ENCODE assay signal across 1 cellular context in genomic region chr1:17125756-17126237, GRCh38.
A peak's percentile ranks its signal among the peaks of the same experiment; 100 is the strongest.
TF ChIP-seq lines count a peak whose summit lies in the region.

No MANE protein-coding gene starts in this region.

TF ChIP-seq in K562, 482 proteins besides CTCF, POLR2A, EP300 and RAD21 (continued from another document and continues in another):
- no peak for TF ChIP-seq CLOCK (CRISPR knock-in tag; IDR thresholded peaks at IDR 0.05; ENCODE audit: borderline replicate concordance)
- no peak for TF ChIP-seq OTX1 (CRISPR knock-in tag; IDR thresholded peaks at IDR 0.05)
- TF ChIP-seq HOMEZ (CRISPR knock-in tag; IDR thresholded peaks at IDR 0.05): no peak
- TF ChIP-seq RHOXF2B (CRISPR knock-in tag; conservative IDR thresholded peaks at IDR 0.05): no peak
- TF ChIP-seq CBFB (CRISPR knock-in tag; IDR thresholded peaks at IDR 0.05): no peak
- TF ChIP-seq ZNF764 (CRISPR knock-in tag; IDR thresholded peaks at IDR 0.05; ENCODE audit: low read depth): no peak
- no peak for TF ChIP-seq GATAD2B (IDR thresholded peaks at IDR 0.05; ENCODE audit: borderline replicate concordance)
- TF ChIP-seq RFX7 (CRISPR knock-in tag; IDR thresholded peaks at IDR 0.05): no peak
- no peak for TF ChIP-seq TAF9B (IDR thresholded peaks at IDR 0.05; ENCODE audit: partially characterized antibody)
- TF ChIP-seq MAFK (IDR thresholded peaks at IDR 0.05; ENCODE audit: low read length): 0 out of 2 replicates have a peak, but pooled peaks have one; percentile 19
- no peak for TF ChIP-seq ARID4B (CRISPR knock-in tag; IDR thresholded peaks at IDR 0.05)
- TF ChIP-seq ZNF184 (CRISPR knock-in tag; IDR thresholded peaks at IDR 0.05): no peak
- TF ChIP-seq ZNF740 (CRISPR knock-in tag; IDR thresholded peaks at IDR 0.05): no peak
- TF ChIP-seq ZNF740 (tag; IDR thresholded peaks at IDR 0.05): no peak
- TF ChIP-seq ZNF696 (CRISPR knock-in tag; conservative IDR thresholded peaks at IDR 0.05): no peak
- no peak for TF ChIP-seq RREB1 (CRISPR knock-in tag; IDR thresholded peaks at IDR 0.05)
- no peak for TF ChIP-seq SAFB (IDR thresholded peaks at IDR 0.05; ENCODE audit: borderline replicate concordance, low read depth, low read length)
- no peak for TF ChIP-seq ZNF655 (CRISPR knock-in tag; IDR thresholded peaks at IDR 0.05)
- no peak for TF ChIP-seq C11orf30 (IDR thresholded peaks at IDR 0.05; ENCODE audit: low read depth)
- no peak for TF ChIP-seq NFYB (IDR thresholded peaks at IDR 0.05; ENCODE audit: extremely low read depth, insufficient read length)
- TF ChIP-seq ZNF76 (CRISPR knock-in tag; IDR thresholded peaks at IDR 0.05; ENCODE audit: borderline replicate concordance): no peak
- TF ChIP-seq DEAF1 (CRISPR knock-in tag; IDR thresholded peaks at IDR 0.05): peak; percentile 92
- no peak for TF ChIP-seq CREB3 (tag; conservative IDR thresholded peaks at IDR 0.05; ENCODE audit: low read depth)
- TF ChIP-seq POLR2H (tag; IDR thresholded peaks at IDR 0.05; ENCODE audit: low read depth): no peak
- peak in 1 of 2 experiments; percentile 50; a peak in 1 of 4 replicates for TF ChIP-seq RCOR1 (IDR thresholded peaks at IDR 0.05; ENCODE audit: borderline replicate concordance in 1 of 2, low read depth in 2 of 2, low read length in 2 of 2)
- no peak for TF ChIP-seq SNAPC5 (CRISPR knock-in tag; IDR thresholded peaks at IDR 0.05)
- no peak for TF ChIP-seq ZNF165 (CRISPR knock-in tag; IDR thresholded peaks at IDR 0.05; ENCODE audit: borderline replicate concordance)
- no peak for TF ChIP-seq HMBOX1 (IDR thresholded peaks at IDR 0.05)
- TF ChIP-seq STAT5B (CRISPR knock-in tag; IDR thresholded peaks at IDR 0.05): no peak
- TF ChIP-seq ZBTB12 (CRISPR knock-in tag; IDR thresholded peaks at IDR 0.05): no peak
- TF ChIP-seq ZNF146 (CRISPR knock-in tag; IDR thresholded peaks at IDR 0.05; ENCODE audit: unreplicated experiment): no peak
- TF ChIP-seq NELFE (IDR thresholded peaks at IDR 0.05; ENCODE audit: insufficient read depth, insufficient read length): no peak
